Comparison of ENCODE assay signal across 15 cellular contexts in genomic region chr6:41374618-41375590, GRCh38. TPM values are rescaled to one million over a fixed set of nuclear protein-coding genes. Genes with fewer than 3 reads are reported as not detected.
A peak's percentile ranks its signal among the peaks of the same experiment; 100 is the strongest.
DNase-seq lines count a peak whose midpoint lies in the region; ATAC-seq and TF ChIP-seq lines count a peak whose summit lies in the region.
"Had no signal": no experiment of that assay in that cellular context is flagged by ENCODE, and none has a peak within 500 bp of the region (broad histone marks: within the 10 kb centered on the region; RNA-seq: fewer than 3 reads in every experiment).

No MANE protein-coding gene starts in this region.

- no peaks in the 10 kb centered on the region for H3K9me3 ChIP-seq in A673 (ENCODE audit: low read depth, low read length, poor library complexity, severe bottlenecking)
- H3K9me3 ChIP-seq: spleen had no signal

- DNase-seq in A673 (ENCODE audit: low spot score) (peak; percentile 25), DMS53 treated with DMSO at 0.1 percent for 48 hours (lab: John Stamatoyannopoulos, UW; ENCODE audit: unreplicated experiment) (peak; percentile 29), amniotic epithelial cell (ENCODE audit: low read depth) (peak; percentile 16), mesothelial cell of epicardium (ENCODE audit: low spot score in 2 of 2, unreplicated experiment in 2 of 2) (peak in 1 of 2 experiments; percentile 54), AG08395 (ENCODE audit: low spot score) (no peak), LoVo (ENCODE audit: low spot score) (no peak)
- DNase-seq in T-helper 2 cell treated with Interferon-gamma antibody and Interleukin-4, amounts not matched to agents 5 μg/mL and 100 μg/mL, for 36 hours (ENCODE audit: low spot score) = no peak
- DNase-seq: activated CD4-positive, CD25-positive, alpha-beta regulatory T cell; amniotic stem cell; left cardiac atrium; PC-9; spleen had no signal

- no peak overlapping the region for H3K4me3 ChIP-seq in A673 (ENCODE audit: low read depth, low read length, poor library complexity, severe bottlenecking)
- H3K4me3 ChIP-seq: PC-9 had no signal

- no peaks in the 10 kb centered on the region for H3K36me3 ChIP-seq in A673 (ENCODE audit: insufficient read depth, low read length, poor library complexity, severe bottlenecking)
- H3K36me3 ChIP-seq: spleen had no signal

- peak overlapping the region; percentile 67 for H3K27ac Mint-ChIP-seq in mesothelial cell of epicardium
- no peak overlapping the region for H3K27ac Mint-ChIP-seq in T-helper 2 cell treated with Interferon-gamma antibody and Interleukin-4, amounts not matched to agents 5 μg/mL and 100 μg/mL, for 36 hours

- ATAC-seq in HG03095 (IDR thresholded peaks at IDR 0.05; ENCODE audit: unreplicated experiment) = no peak
- ATAC-seq: esophagus mucosa, HCT116 had no signal

- H3K4me3 Mint-ChIP-seq in mesothelial cell of epicardium = peak overlapping the region; percentile 62
- H3K4me3 Mint-ChIP-seq in T-helper 2 cell treated with Interferon-gamma antibody and Interleukin-4, amounts not matched to agents 5 μg/mL and 100 μg/mL, for 36 hours = no peak overlapping the region

- H3K9me3 Mint-ChIP-seq in mesothelial cell of epicardium = peaks cover 6% of the 10 kb centered on the region
- no peaks in the 10 kb centered on the region for H3K9me3 Mint-ChIP-seq in T-helper 2 cell treated with Interferon-gamma antibody and Interleukin-4, amounts not matched to agents 5 μg/mL and 100 μg/mL, for 36 hours

- intact Hi-C loops in A673 (cut with micrococcal nuclease; ENCODE audit: unreplicated experiment) = no loop called here

- TF ChIP-seq CTCF in A673 (conservative IDR thresholded peaks at IDR 0.05; ENCODE audit: low read depth, low read length) = no peak
- TF ChIP-seq CTCF in mesothelial cell of epicardium (IDR thresholded peaks at IDR 0.05; ENCODE audit: unreplicated experiment) = no peak

- POLR2A ChIA-PET in A673 (lab: Charles Lee; ENCODE audit: low non-redundant PET) = no interaction called here

- peaks cover 11% of the 10 kb centered on the region for H3K4me1 ChIP-seq in A673 (ENCODE audit: insufficient read depth, low read length, poor library complexity, severe bottlenecking)

- peaks cover 55% of the 10 kb centered on the region for H3K4me1 Mint-ChIP-seq in mesothelial cell of epicardium
- H3K4me1 Mint-ChIP-seq in T-helper 2 cell treated with Interferon-gamma antibody and Interleukin-4, amounts not matched to agents 5 μg/mL and 100 μg/mL, for 36 hours (ENCODE audit: low read depth) = peaks cover 11% of the 10 kb centered on the region

- BruUV-seq in A673 (replicated peaks; lab: Mats Ljungman, UMichigan) = no TSS peak

- H3K27me3 ChIP-seq in A673 (replicated peaks; ENCODE audit: insufficient read depth, low read depth, low read length, poor library complexity) = no peaks in the 10 kb centered on the region

- H3K27me3 Mint-ChIP-seq in mesothelial cell of epicardium (ENCODE audit: low read depth) = peaks cover 92% of the 10 kb centered on the region
- peaks cover 91% of the 10 kb centered on the region for H3K27me3 Mint-ChIP-seq in T-helper 2 cell treated with Interferon-gamma antibody and Interleukin-4, amounts not matched to agents 5 μg/mL and 100 μg/mL, for 36 hours (ENCODE audit: low read depth)

- H3K36me3 Mint-ChIP-seq in mesothelial cell of epicardium = no peaks in the 10 kb centered on the region
- H3K36me3 Mint-ChIP-seq in T-helper 2 cell treated with Interferon-gamma antibody and Interleukin-4, amounts not matched to agents 5 μg/mL and 100 μg/mL, for 36 hours (ENCODE audit: low read depth) = no peaks in the 10 kb centered on the region

- CTCF ChIA-PET in A673 (lab: Charles Lee) = interaction anchor here (0.7 kb wide), 1 partner anchor 106 kb away, joined by 3 read pairs; no protein-coding TSS in a partner anchor

- H3K27ac ChIP-seq in A673 (ENCODE audit: low read depth, low read length, poor library complexity, severe bottlenecking) = no peak overlapping the region
- H3K27ac ChIP-seq: PC-9, spleen had no signal

RNA-seq across cellular contexts. Expression of gene NCR2, which starts 39.5 kb away (rescaled TPM):
- total RNA-seq in A673 (2021) = not detected in 2 replicates
- not detected in 3 replicates for total RNA-seq in mesothelial cell of epicardium
- total RNA-seq: esophagus mucosa, left cardiac atrium, PC-9, spleen had no signal

Comparison
In these comparisons a context has a peak if more than half of its experiments do, and no peak if none do; other contexts are left out.
1. DNase-seq: peak in A673 (single experiment), DMS53 treated with DMSO at 0.1 percent for 48 hours (single experiment) and amniotic epithelial cell (single experiment); none in T-helper 2 cell treated with Interferon-gamma antibody and Interleukin-4, amounts not matched to agents 5 μg/mL and 100 μg/mL, for 36 hours (single experiment), AG08395 (single experiment) and LoVo (single experiment).